ENCODE assay signal across 1 cellular context in the genomic region with DNA sequence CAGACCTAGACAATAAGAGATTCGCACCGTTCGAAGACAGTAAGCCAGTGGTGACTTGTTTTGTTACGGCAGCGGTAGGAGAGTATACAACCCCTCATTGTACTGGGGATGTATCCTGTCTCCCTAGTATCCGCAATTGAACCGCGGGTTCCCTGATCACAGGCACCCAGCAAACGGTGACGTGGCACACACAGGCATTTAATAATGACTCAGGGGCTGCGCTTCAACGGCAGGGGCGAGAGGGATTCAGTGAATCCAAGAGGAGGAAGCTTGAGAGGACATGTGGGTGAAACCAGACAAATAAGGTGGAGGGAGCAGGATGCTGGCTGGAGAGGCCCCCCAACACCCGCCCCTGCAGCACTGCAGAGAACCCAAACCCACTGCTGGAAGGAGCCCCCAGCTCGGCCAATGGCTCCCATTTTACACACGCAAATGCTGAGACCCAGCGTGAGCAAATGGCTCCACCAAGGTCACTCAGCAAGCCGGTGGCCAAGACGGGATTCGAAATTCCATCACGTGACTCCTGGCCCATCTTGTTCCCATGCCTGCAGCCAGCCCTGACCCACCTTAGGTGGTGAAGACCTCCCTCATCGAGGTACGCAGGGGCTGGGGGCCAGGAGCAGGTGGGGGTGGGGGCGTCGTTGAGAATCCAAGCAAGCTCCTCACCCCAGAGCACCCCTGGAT.
TF ChIP-seq lines count a peak whose summit lies in the region.

No MANE protein-coding gene starts in this region.

TF ChIP-seq in WTC11, 78 proteins besides CTCF, POLR2A, EP300 and RAD21 (continued from another document):
- TF ChIP-seq, protein P1, sequence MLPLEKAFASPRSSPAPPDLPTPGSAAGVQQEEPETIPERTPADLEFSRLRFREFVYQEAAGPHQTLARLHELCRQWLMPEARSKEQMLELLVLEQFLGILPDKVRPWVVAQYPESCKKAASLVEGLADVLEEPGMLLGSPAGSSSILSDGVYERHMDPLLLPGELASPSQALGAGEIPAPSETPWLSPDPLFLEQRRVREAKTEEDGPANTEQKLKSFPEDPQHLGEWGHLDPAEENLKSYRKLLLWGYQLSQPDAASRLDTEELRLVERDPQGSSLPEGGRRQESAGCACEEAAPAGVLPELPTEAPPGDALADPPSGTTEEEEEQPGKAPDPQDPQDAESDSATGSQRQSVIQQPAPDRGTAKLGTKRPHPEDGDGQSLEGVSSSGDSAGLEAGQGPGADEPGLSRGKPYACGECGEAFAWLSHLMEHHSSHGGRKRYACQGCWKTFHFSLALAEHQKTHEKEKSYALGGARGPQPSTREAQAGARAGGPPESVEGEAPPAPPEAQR (CRISPR knock-in tag; IDR thresholded peaks at IDR 0.05), result no peak
- TF ChIP-seq NR1H2 (CRISPR knock-in tag; IDR thresholded peaks at IDR 0.05) (no peak), KAT7 (CRISPR knock-in tag; IDR thresholded peaks at IDR 0.05; ENCODE audit: borderline replicate concordance) (no peak), CREM (CRISPR knock-in tag; IDR thresholded peaks at IDR 0.05) (no peak), MXD4 (CRISPR knock-in tag; IDR thresholded peaks at IDR 0.05; ENCODE audit: borderline replicate concordance) (no peak), TEAD1 (CRISPR knock-in tag; IDR thresholded peaks at IDR 0.05) (no peak), JAZF1 (CRISPR knock-in tag; IDR thresholded peaks at IDR 0.05) (no peak)
- TF ChIP-seq, protein P2, sequence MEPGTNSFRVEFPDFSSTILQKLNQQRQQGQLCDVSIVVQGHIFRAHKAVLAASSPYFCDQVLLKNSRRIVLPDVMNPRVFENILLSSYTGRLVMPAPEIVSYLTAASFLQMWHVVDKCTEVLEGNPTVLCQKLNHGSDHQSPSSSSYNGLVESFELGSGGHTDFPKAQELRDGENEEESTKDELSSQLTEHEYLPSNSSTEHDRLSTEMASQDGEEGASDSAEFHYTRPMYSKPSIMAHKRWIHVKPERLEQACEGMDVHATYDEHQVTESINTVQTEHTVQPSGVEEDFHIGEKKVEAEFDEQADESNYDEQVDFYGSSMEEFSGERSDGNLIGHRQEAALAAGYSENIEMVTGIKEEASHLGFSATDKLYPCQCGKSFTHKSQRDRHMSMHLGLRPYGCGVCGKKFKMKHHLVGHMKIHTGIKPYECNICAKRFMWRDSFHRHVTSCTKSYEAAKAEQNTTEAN (CRISPR knock-in tag; IDR thresholded peaks at IDR 0.05), result no peak
- TF ChIP-seq, protein P3, sequence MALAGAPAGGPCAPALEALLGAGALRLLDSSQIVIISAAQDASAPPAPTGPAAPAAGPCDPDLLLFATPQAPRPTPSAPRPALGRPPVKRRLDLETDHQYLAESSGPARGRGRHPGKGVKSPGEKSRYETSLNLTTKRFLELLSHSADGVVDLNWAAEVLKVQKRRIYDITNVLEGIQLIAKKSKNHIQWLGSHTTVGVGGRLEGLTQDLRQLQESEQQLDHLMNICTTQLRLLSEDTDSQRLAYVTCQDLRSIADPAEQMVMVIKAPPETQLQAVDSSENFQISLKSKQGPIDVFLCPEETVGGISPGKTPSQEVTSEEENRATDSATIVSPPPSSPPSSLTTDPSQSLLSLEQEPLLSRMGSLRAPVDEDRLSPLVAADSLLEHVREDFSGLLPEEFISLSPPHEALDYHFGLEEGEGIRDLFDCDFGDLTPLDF (CRISPR knock-in tag; IDR thresholded peaks at IDR 0.05), result no peak
TF ChIP-seq in WTC11: peak in this region for 0.
